Comparison of ENCODE assay signal across 24 cellular contexts in the genomic region with DNA sequence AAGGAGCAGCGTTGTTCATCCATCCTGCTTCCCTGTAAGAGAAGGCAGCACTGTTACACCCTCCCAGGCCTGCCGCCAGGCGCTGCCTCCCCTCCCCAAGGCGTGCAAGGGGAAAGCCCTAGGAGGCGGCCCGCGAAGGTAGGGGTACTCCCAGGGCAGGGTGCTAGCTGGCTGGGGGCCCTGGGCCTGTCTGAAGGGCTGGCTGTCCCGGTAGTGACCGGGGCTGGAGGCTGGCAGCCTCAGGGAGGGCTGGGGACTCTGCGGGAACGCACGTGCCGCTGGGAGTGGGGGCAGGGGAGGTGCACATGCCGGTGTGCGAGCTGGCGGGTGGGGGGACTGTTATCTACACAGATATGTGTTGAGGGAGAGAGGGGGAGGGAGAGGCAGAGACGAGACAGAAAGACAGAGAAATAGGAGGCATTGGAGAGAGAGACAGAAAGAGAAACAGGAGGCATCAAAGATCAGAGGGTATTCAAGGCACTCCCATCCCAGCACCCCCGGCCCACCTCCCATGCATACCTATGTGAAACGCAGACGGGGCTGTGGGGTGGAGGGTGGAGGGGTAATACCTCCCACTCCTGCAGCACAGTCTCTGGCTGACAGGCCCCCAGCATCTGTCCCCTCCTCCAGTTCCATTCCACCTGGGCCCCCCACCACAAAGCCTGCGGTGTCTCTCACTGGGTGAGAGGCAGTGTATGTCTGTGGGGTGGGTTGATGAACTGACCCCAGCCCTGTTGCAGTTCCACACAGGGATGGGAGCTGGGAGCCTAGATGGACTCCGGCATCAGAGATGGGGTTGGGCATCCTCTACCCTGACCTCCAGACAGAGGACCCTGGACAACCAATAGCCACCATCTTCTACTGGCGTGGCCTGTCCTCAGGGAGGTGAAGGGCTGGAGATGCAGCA. TPM values are rescaled to one million over a fixed set of nuclear protein-coding genes. Genes with fewer than 3 reads are reported as not detected.
DNase-seq lines count a peak whose midpoint lies in the region; ATAC-seq and TF ChIP-seq lines count a peak whose summit lies in the region.
"Had no signal": no experiment of that assay in that cellular context is flagged by ENCODE, and none has a peak within 500 bp of the region (broad histone marks: within the 10 kb centered on the region; RNA-seq: fewer than 3 reads in every experiment).

No MANE protein-coding gene starts in this region.

- H3K36me3 Mint-ChIP-seq in nephron (ENCODE audit: low read depth) (no peaks in the 10 kb centered on the region), Caco-2 (ENCODE audit: insufficient read depth, unreplicated experiment) (no peaks in the 10 kb centered on the region)
- H3K36me3 Mint-ChIP-seq: activated naive CD4-positive, alpha-beta T cell treated with anti-CD3 and anti-CD28 coated beads, Interleukin-2, amount 10 ng/mL, durations not matched to agents 7 days and 5 days had no signal

- H3K27ac Mint-ChIP-seq in nephron (peak overlapping the region; percentile 35 to 74 (median 50)), Caco-2 (ENCODE audit: unreplicated experiment) (no peak overlapping the region)
- H3K27ac Mint-ChIP-seq: activated naive CD4-positive, alpha-beta T cell treated with anti-CD3 and anti-CD28 coated beads, Interleukin-2, amount 10 ng/mL, durations not matched to agents 7 days and 5 days; activated T-helper 1 cell treated with anti-CD3 and anti-CD28 coated beads, Interleukin-12 subunit alpha, Interleukin-12 subunit beta, Interleukin-2, Interleukin-4 antibody, amounts not matched to agents 30 ng/mL and 10 ng/mL and 1 ng/mL, durations not matched to agents 14 hours and 24 hours and 36 hours; dendritic cell treated with granulocyte-macrophage colony-stimulating factor and Interleukin-4, amounts not matched to agents 40 ng/mL and 50 ng/mL, for 4 days; T-helper 2 cell treated with Interferon-gamma antibody and Interleukin-4, amounts not matched to agents 5 μg/mL and 100 μg/mL, for 36 hours had no signal

- no peaks in the 10 kb centered on the region for H3K27me3 ChIP-seq in BLaER1
- H3K27me3 ChIP-seq in Caco-2 (replicated peaks; ENCODE audit: control insufficient read depth, insufficient read depth, low read length): no peaks in the 10 kb centered on the region

- peak in 1 of 61 donors; percentile 64 for DNase-seq in caudate nucleus (lab: John Stamatoyannopoulos, UW)
- no peak for DNase-seq in Caco-2
- DNase-seq in foreskin melanocyte: no peak
- no peak for DNase-seq in activated CD4-positive, alpha-beta T cell treated with anti-CD3 and anti-CD28 coated beads, Interleukin-2, amount 50 U/mL, for 48 hours
- DNase-seq: activated CD4-positive, alpha-beta T cell treated with anti-CD3 and anti-CD28 coated beads, Interleukin-2, amount 50 U/mL, for 1 hour; activated naive CD4-positive, alpha-beta T cell treated with anti-CD3 and anti-CD28 coated beads, Interleukin-2, amount 10 ng/mL, durations not matched to agents 7 days and 5 days; amniotic stem cell; KBM-7; NCI-H146; NCI-H2171; NCI-H526; occipital lobe; small intestine; stimulated activated CD4-positive, alpha-beta T cell treated with anti-CD3 and anti-CD28 coated beads, Interleukin-1b, Interleukin-23, amount 100 ng/mL, for 48 hours; upper lobe of left lung; WERI-Rb-1 had no signal

- peak overlapping the region; percentile 9; the same call in 1 of the 2 replicates for H3K4me2 ChIP-seq in BLaER1

- H3K4me3 Mint-ChIP-seq in nephron (peak overlapping the region; percentile 43 to 64 (median 61)), Caco-2 (ENCODE audit: unreplicated experiment) (no peak overlapping the region)
- H3K4me3 Mint-ChIP-seq: activated naive CD4-positive, alpha-beta T cell treated with anti-CD3 and anti-CD28 coated beads, Interleukin-2, amount 10 ng/mL, durations not matched to agents 7 days and 5 days; activated T-helper 1 cell treated with anti-CD3 and anti-CD28 coated beads, Interleukin-12 subunit alpha, Interleukin-12 subunit beta, Interleukin-2, Interleukin-4 antibody, amounts not matched to agents 30 ng/mL and 10 ng/mL and 1 ng/mL, durations not matched to agents 14 hours and 24 hours and 36 hours; dendritic cell treated with granulocyte-macrophage colony-stimulating factor and Interleukin-4, amounts not matched to agents 40 ng/mL and 50 ng/mL, for 4 days; T-helper 2 cell treated with Interferon-gamma antibody and Interleukin-4, amounts not matched to agents 5 μg/mL and 100 μg/mL, for 36 hours had no signal

- BruUV-seq in Caco-2 (replicated peaks; lab: Mats Ljungman, UMichigan): no TSS peak

- CTCF ChIA-PET in Caco-2 (lab: Charles Lee): no interaction called here

- peaks cover 21% of the 10 kb centered on the region for H3K27me3 Mint-ChIP-seq in nephron (ENCODE audit: low read depth)
- H3K27me3 Mint-ChIP-seq in Caco-2 (ENCODE audit: insufficient read depth, unreplicated experiment): no peaks in the 10 kb centered on the region

- POLR2A ChIA-PET in Caco-2 (lab: Charles Lee): interaction anchor here (0.6 kb wide), 1 partner anchor 471 kb away, joined by 3 read pairs; no protein-coding TSS in a partner anchor

- H4K20me1 ChIP-seq in BLaER1: peaks cover 12% of the 10 kb centered on the region; the same call in 1 of the 2 replicates

- H3K36me3 ChIP-seq in BLaER1: no peaks in the 10 kb centered on the region
- H3K36me3 ChIP-seq in KOPT-K1 (ENCODE audit: insufficient read depth, low read length): peaks cover 33% of the 10 kb centered on the region
- no peaks in the 10 kb centered on the region for H3K36me3 ChIP-seq in Caco-2 (ENCODE audit: control insufficient read depth, insufficient read depth, low read length)
- H3K36me3 ChIP-seq: upper lobe of left lung had no signal

- no peak for ATAC-seq in GM21447 (IDR thresholded peaks at IDR 0.05; ENCODE audit: unreplicated experiment)
- ATAC-seq: HCT116 had no signal

- no peak for TF ChIP-seq CTCF in nephron (IDR thresholded peaks at IDR 0.05; ENCODE audit: unreplicated experiment in 3 of 3)
- no peak for TF ChIP-seq CTCF in Caco-2 (IDR thresholded peaks at IDR 0.05; ENCODE audit: insufficient read depth in 1 of 2, low read depth in 1 of 2, low read length in 1 of 2, severe bottlenecking in 1 of 2, unreplicated experiment in 1 of 2)

- intact Hi-C loops in Caco-2 (cut with micrococcal nuclease; ENCODE audit: unreplicated experiment): no loop called here

- H3K9me3 ChIP-seq in BLaER1: no peaks in the 10 kb centered on the region
- H3K9me3 ChIP-seq in KOPT-K1 (ENCODE audit: insufficient read depth, low read length, poor library complexity, severe bottlenecking): no peaks in the 10 kb centered on the region
- no peaks in the 10 kb centered on the region for H3K9me3 ChIP-seq in Caco-2
- H3K9me3 ChIP-seq: upper lobe of left lung had no signal

- no peak overlapping the region for H3K9ac ChIP-seq in BLaER1

- H3K4me1 Mint-ChIP-seq in nephron (peaks cover 45% of the 10 kb centered on the region), Caco-2 (ENCODE audit: low read depth, unreplicated experiment) (peaks cover 21% of the 10 kb centered on the region)

- H3K4me1 ChIP-seq in BLaER1 (peaks cover 31% of the 10 kb centered on the region), Caco-2 (peaks cover 25% of the 10 kb centered on the region)

- H3K4me3 ChIP-seq in BLaER1: no peak overlapping the region
- no peak overlapping the region for H3K4me3 ChIP-seq in Caco-2 (ENCODE audit: low read depth, low read length)

- H3K9me3 Mint-ChIP-seq in nephron (no peaks in the 10 kb centered on the region), Caco-2 (ENCODE audit: unreplicated experiment) (no peaks in the 10 kb centered on the region)
- H3K9me3 Mint-ChIP-seq: activated naive CD4-positive, alpha-beta T cell treated with anti-CD3 and anti-CD28 coated beads, Interleukin-2, amount 10 ng/mL, durations not matched to agents 7 days and 5 days; activated T-helper 1 cell treated with anti-CD3 and anti-CD28 coated beads, Interleukin-12 subunit alpha, Interleukin-12 subunit beta, Interleukin-2, Interleukin-4 antibody, amounts not matched to agents 30 ng/mL and 10 ng/mL and 1 ng/mL, durations not matched to agents 14 hours and 24 hours and 36 hours; dendritic cell treated with granulocyte-macrophage colony-stimulating factor and Interleukin-4, amounts not matched to agents 40 ng/mL and 50 ng/mL, for 4 days; T-helper 2 cell treated with Interferon-gamma antibody and Interleukin-4, amounts not matched to agents 5 μg/mL and 100 μg/mL, for 36 hours had no signal

- H3K27ac ChIP-seq in BLaER1 (no peak overlapping the region), KOPT-K1 (ENCODE audit: low read depth, low read length, poor library complexity, severe bottlenecking) (peak overlapping the region; percentile 82), caudate nucleus (ENCODE audit: low read depth, low read length) (peak overlapping the region; percentile 3)
- H3K27ac ChIP-seq: upper lobe of left lung, WERI-Rb-1 had no signal

RNA-seq across cellular contexts. Expression of a gene that starts 49.9 kb away (rescaled TPM):
- 7.2 and 9.3 TPM in 2 replicates for total RNA-seq in Caco-2 (2022)
